Comparison of ENCODE assay signal across 15 cellular contexts in the genomic region with DNA sequence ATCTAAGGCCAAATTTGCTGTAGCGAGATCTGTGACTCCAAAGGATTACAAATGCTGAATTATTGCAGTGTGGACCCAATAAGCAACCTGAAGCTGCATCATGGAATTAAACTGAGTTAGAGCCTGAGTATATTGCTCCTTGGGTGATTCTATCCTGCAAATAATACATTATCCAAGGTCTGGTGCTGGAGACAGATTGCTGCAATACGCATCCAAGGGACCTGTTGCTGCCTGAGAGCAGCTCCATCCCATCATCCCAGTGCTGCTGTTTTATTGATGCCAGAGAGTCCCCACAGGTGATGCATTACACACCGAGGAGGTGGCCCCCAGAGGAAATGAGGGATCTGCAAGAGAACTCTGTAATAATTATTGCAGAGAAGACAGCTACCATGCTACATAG.
"Had no signal": no experiment of that assay in that cellular context is flagged by ENCODE, and none has a peak within 500 bp of the region (broad histone marks: within the 10 kb centered on the region; RNA-seq: fewer than 3 reads in every experiment).

No MANE protein-coding gene starts in this region.

- H3K4me3 Mint-ChIP-seq: activated naive CD4-positive, alpha-beta T cell treated with anti-CD3 and anti-CD28 coated beads for 36 hours; activated T-helper 17 cell treated with anti-CD3 and anti-CD28 coated beads, Interleukin-2, amount 50 U/mL, for 72 hours; neural progenitor cell; stimulated activated naive CD8-positive, alpha-beta T cell treated with anti-CD3 and anti-CD28 coated beads, Interleukin-15, amount 100 ng/mL, for 72 hours had no signal

- H3K4me1 Mint-ChIP-seq: activated T-helper 17 cell treated with anti-CD3 and anti-CD28 coated beads, Interleukin-2, amount 50 U/mL, for 72 hours had no signal

- H3K9ac ChIP-seq: neural progenitor cell had no signal

- ATAC-seq: activated T-helper 17 cell treated with anti-CD3 and anti-CD28 coated beads, Interleukin-2, amount 50 U/mL, for 72 hours; pancreas; stimulated activated naive CD8-positive, alpha-beta T cell treated with anti-CD3 and anti-CD28 coated beads, Interleukin-15, amount 100 ng/mL, for 72 hours had no signal

- H3K27ac Mint-ChIP-seq: activated naive CD4-positive, alpha-beta T cell treated with anti-CD3 and anti-CD28 coated beads for 36 hours; activated T-helper 17 cell treated with anti-CD3 and anti-CD28 coated beads, Interleukin-2, amount 50 U/mL, for 72 hours; neural progenitor cell; stimulated activated naive CD8-positive, alpha-beta T cell treated with anti-CD3 and anti-CD28 coated beads, Interleukin-15, amount 100 ng/mL, for 72 hours had no signal

- H3K4me1 ChIP-seq: esophagus squamous epithelium, neural progenitor cell, pancreas, sigmoid colon, uterus had no signal

- H3K36me3 ChIP-seq: esophagus squamous epithelium, neural progenitor cell, pancreas, sigmoid colon, spleen, thoracic aorta, uterus had no signal

- H3K27me3 ChIP-seq: neural progenitor cell, pancreas, sigmoid colon had no signal

- H3K4me3 ChIP-seq: esophagus squamous epithelium, neural progenitor cell, pancreas, sigmoid colon, spleen, thoracic aorta, uterus had no signal

- H3K4me2 ChIP-seq: neural progenitor cell had no signal

- H3K27ac ChIP-seq: esophagus squamous epithelium, neural progenitor cell, pancreas, sigmoid colon, thoracic aorta, uterus had no signal

- DNase-seq: activated CD4-positive, CD25-positive, alpha-beta regulatory T cell treated with anti-CD3 and anti-CD28 coated beads, Interleukin-2, amount 50 U/mL, for 72 hours; activated naive CD4-positive, alpha-beta T cell treated with anti-CD3 and anti-CD28 coated beads for 36 hours; activated T-cell treated with anti-CD3 and anti-CD28 coated beads for 4 hours; esophagus squamous epithelium; glutamatergic neuron; kidney glomerular epithelial cell; sigmoid colon; spleen; stimulated activated naive CD8-positive, alpha-beta T cell treated with anti-CD3 and anti-CD28 coated beads, Interleukin-15, amount 100 ng/mL, for 72 hours; T1000; uterus had no signal
